11 cellular contexts compared by ENCODE assay signal in the genomic region with DNA sequence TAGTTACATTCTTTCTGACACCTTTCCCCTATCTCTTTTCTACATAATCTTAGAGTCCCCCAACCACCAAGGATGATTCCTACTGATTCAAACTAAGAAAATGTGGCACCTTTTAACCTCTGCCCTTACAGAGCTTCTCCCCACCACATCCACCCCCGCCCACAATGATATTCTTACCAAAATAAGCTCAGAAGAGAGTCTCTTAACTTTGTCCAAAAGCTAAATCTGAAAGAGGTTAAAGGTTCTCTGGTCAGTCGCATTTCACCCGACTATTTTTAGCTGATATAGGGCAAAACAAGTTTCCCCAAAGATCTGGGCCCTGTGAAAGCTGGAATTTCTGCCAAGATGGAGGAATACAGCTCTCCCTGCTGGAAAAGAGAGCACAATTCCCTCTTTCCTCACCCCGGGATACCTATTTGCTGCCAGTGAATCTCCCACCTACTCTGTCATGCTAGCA.
A peak's percentile ranks its signal among the peaks of the same experiment; 100 is the strongest.
DNase-seq lines count a peak whose midpoint lies in the region; ATAC-seq and TF ChIP-seq lines count a peak whose summit lies in the region.
"Had no signal": no experiment of that assay in that cellular context is flagged by ENCODE, and none has a peak within 500 bp of the region (broad histone marks: within the 10 kb centered on the region; RNA-seq: fewer than 3 reads in every experiment).

No MANE protein-coding gene starts in this region.

- no peaks in the 10 kb centered on the region for H3K27me3 Mint-ChIP-seq in activated T-cell treated with anti-CD3 and anti-CD28 coated beads, Interleukin-2, amount 50 U/mL, for 24 hours
- H3K27me3 Mint-ChIP-seq in activated naive CD8-positive, alpha-beta T cell treated with anti-CD3 and anti-CD28 coated beads, Interleukin-2, amount 50 U/mL, for 24 hours = peaks cover 5% of the 10 kb centered on the region

- H3K4ac ChIP-seq in neuronal stem cell (ENCODE audit: low read length) = no peak overlapping the region

- no peak overlapping the region for H2BK15ac ChIP-seq in neuronal stem cell (ENCODE audit: low read length)

- no peak overlapping the region for H3K23ac ChIP-seq in neuronal stem cell (ENCODE audit: low read depth, low read length, poor library complexity)

- intact Hi-C loops in right lobe of liver (cut with DNase I) = no loop called here

- H2BK120ac ChIP-seq in neuronal stem cell (ENCODE audit: low read depth, low read length) = no peak overlapping the region

- H2BK5ac ChIP-seq in neuronal stem cell (ENCODE audit: low read length) = no peak overlapping the region

- DNase-seq in activated T-cell treated with anti-CD3 and anti-CD28 coated beads, Interleukin-2, amount 50 U/mL, for 24 hours = no peak
- no peak for DNase-seq in activated T-cell treated with anti-CD3 and anti-CD28 coated beads, Interleukin-2, amount 50 U/mL, for 1 hour
- peak; percentile 39 for DNase-seq in activated naive CD8-positive, alpha-beta T cell treated with anti-CD3 and anti-CD28 coated beads, Interleukin-2, amount 50 U/mL, for 24 hours
- DNase-seq in right lobe of liver (peak in 1 of 3 donors; percentile 43), neuronal stem cell (ENCODE audit: low spot score) (no peak)
- DNase-seq: BE2C, MG63, SIG-M5 had no signal

- no peak overlapping the region for H3K4me2 ChIP-seq in neuronal stem cell (ENCODE audit: insufficient read depth, low read length, poor library complexity, severe bottlenecking)

- H3K27ac Mint-ChIP-seq in activated T-cell treated with anti-CD3 and anti-CD28 coated beads, Interleukin-2, amount 50 U/mL, for 24 hours = peak overlapping the region; percentile 80
- H3K27ac Mint-ChIP-seq in activated naive CD8-positive, alpha-beta T cell treated with anti-CD3 and anti-CD28 coated beads, Interleukin-2, amount 50 U/mL, for 24 hours = peak overlapping the region; percentile 69

- TF ChIP-seq CTCF in right lobe of liver (IDR thresholded peaks at IDR 0.05) = no peak

- H3K14ac ChIP-seq in neuronal stem cell (ENCODE audit: low read length) = no peak overlapping the region

- no peak overlapping the region for H4K8ac ChIP-seq in neuronal stem cell (ENCODE audit: low read depth, low read length)

- H3K4me3 Mint-ChIP-seq in activated T-cell treated with anti-CD3 and anti-CD28 coated beads, Interleukin-2, amount 50 U/mL, for 24 hours = peak overlapping the region; percentile 44
- H3K4me3 Mint-ChIP-seq in activated naive CD8-positive, alpha-beta T cell treated with anti-CD3 and anti-CD28 coated beads, Interleukin-2, amount 50 U/mL, for 24 hours = peak overlapping the region; percentile 47

- H3K4me1 ChIP-seq in right lobe of liver (peaks cover 0 to 32% (median 11%) of the 10 kb centered on the region in 4 donors), stomach smooth muscle (ENCODE audit: control insufficient read depth, insufficient read depth, low read length) (peaks cover 69% of the 10 kb centered on the region), neuronal stem cell (ENCODE audit: control insufficient read depth in 2 of 2, insufficient read depth in 1 of 2, low read depth in 1 of 2, low read length in 2 of 2) (peaks cover 9 to 14% of the 10 kb centered on the region in 2 donors)
- H3K4me1 ChIP-seq: BE2C had no signal

- no peak overlapping the region for H2AFZ ChIP-seq in neuronal stem cell (ENCODE audit: low read length)

- H3K9ac ChIP-seq in stomach smooth muscle (ENCODE audit: low read length in 2 of 2) = peak overlapping the region; percentile 21 to 35
- H3K9ac ChIP-seq in neuronal stem cell (ENCODE audit: low read depth, low read length, poor library complexity) = no peak overlapping the region

- H3K36me3 ChIP-seq in right lobe of liver (no peaks in the 10 kb centered on the region), stomach smooth muscle (ENCODE audit: control insufficient read depth in 2 of 2, insufficient read depth in 2 of 2, low read length in 2 of 2) (no peaks in the 10 kb centered on the region), neuronal stem cell (replicated peaks in 1 of 2; ENCODE audit: control insufficient read depth in 2 of 2, insufficient read depth in 2 of 2, low read length in 2 of 2) (no peaks in the 10 kb centered on the region)
- H3K36me3 ChIP-seq: BE2C, MG63 had no signal

- ATAC-seq in activated naive CD8-positive, alpha-beta T cell treated with anti-CD3 and anti-CD28 coated beads, Interleukin-2, amount 50 U/mL, for 24 hours = peak; percentile 82
- ATAC-seq in right lobe of liver (peak in 3 of 4 donors; percentile 40 to 46 (median 43)), GM21360 (IDR thresholded peaks at IDR 0.05; ENCODE audit: unreplicated experiment) (no peak), HG02759 (IDR thresholded peaks at IDR 0.05; ENCODE audit: unreplicated experiment) (no peak)

- peaks cover 60% of the 10 kb centered on the region for H3K4me1 Mint-ChIP-seq in activated T-cell treated with anti-CD3 and anti-CD28 coated beads, Interleukin-2, amount 50 U/mL, for 24 hours (ENCODE audit: low read depth)
- H3K4me1 Mint-ChIP-seq in activated naive CD8-positive, alpha-beta T cell treated with anti-CD3 and anti-CD28 coated beads, Interleukin-2, amount 50 U/mL, for 24 hours = peaks cover 59% of the 10 kb centered on the region

- H3K27ac ChIP-seq in right lobe of liver = peak overlapping the region; percentile 7 to 74 (median 47)
- H3K27ac ChIP-seq in stomach smooth muscle (ENCODE audit: low read length) = peak overlapping the region; percentile 79
- no peak overlapping the region for H3K27ac ChIP-seq in neuronal stem cell (replicated peaks; ENCODE audit: low read length)

- WGBS in right lobe of liver (ENCODE audit: insufficient coverage, low coverage, low lambda C conversion rate, missing lambda C conversion rate) = 18% methylated on average over 4 of the region's 4 CpGs
- no CpG with 5 or more reads among the region's 4 CpGs for WGBS in neuronal stem cell (ENCODE audit: extremely low coverage in 2 of 2, insufficient read length in 2 of 2, insufficient replicate concordance in 1 of 2), 2 donors

- no peaks in the 10 kb centered on the region for H3K27me3 ChIP-seq in right lobe of liver
- H3K27me3 ChIP-seq in stomach smooth muscle (ENCODE audit: control insufficient read depth in 1 of 2, insufficient read depth in 2 of 2, low read length in 2 of 2) = no peaks in the 10 kb centered on the region
- H3K27me3 ChIP-seq in neuronal stem cell (ENCODE audit: control insufficient read depth in 3 of 3, insufficient read depth in 3 of 3, low read depth in 1 of 3, low read length in 3 of 3) = no peaks in the 10 kb centered on the region
- H3K27me3 ChIP-seq: BE2C, MG63 had no signal

- H3K36me3 Mint-ChIP-seq in activated T-cell treated with anti-CD3 and anti-CD28 coated beads, Interleukin-2, amount 50 U/mL, for 24 hours (ENCODE audit: low read depth) = no peaks in the 10 kb centered on the region
- H3K36me3 Mint-ChIP-seq in activated naive CD8-positive, alpha-beta T cell treated with anti-CD3 and anti-CD28 coated beads, Interleukin-2, amount 50 U/mL, for 24 hours (ENCODE audit: low read depth) = no peaks in the 10 kb centered on the region

- H3K79me1 ChIP-seq in neuronal stem cell (ENCODE audit: low read depth, low read length) = no peaks in the 10 kb centered on the region

- no peak overlapping the region for H2BK12ac ChIP-seq in neuronal stem cell (ENCODE audit: low read length)

- H3K4me3 ChIP-seq in right lobe of liver (no peak overlapping the region), stomach smooth muscle (ENCODE audit: low read length in 2 of 2) (peak overlapping the region; percentile 11 to 22), neuronal stem cell (ENCODE audit: low read length in 2 of 2) (no peak overlapping the region)
- H3K4me3 ChIP-seq: MG63 had no signal

- H3K9me3 ChIP-seq in right lobe of liver (no peaks in the 10 kb centered on the region), stomach smooth muscle (ENCODE audit: control insufficient read depth in 2 of 2, low read length in 2 of 2) (no peaks in the 10 kb centered on the region), neuronal stem cell (replicated peaks in 1 of 2; ENCODE audit: control insufficient read depth in 2 of 2, insufficient read depth in 1 of 2, low read depth in 1 of 2, low read length in 2 of 2) (peaks cover 1 to 10% of the 10 kb centered on the region in 2 donors)
- H3K9me3 ChIP-seq: BE2C, MG63 had no signal

- peaks cover 7% of the 10 kb centered on the region for H3K9me3 Mint-ChIP-seq in activated T-cell treated with anti-CD3 and anti-CD28 coated beads, Interleukin-2, amount 50 U/mL, for 24 hours
- H3K9me3 Mint-ChIP-seq in activated naive CD8-positive, alpha-beta T cell treated with anti-CD3 and anti-CD28 coated beads, Interleukin-2, amount 50 U/mL, for 24 hours = peaks cover 4% of the 10 kb centered on the region

- TF ChIP-seq POLR2A in right lobe of liver (IDR thresholded peaks at IDR 0.05) = no peak

- H2AK5ac ChIP-seq in neuronal stem cell (ENCODE audit: low read depth, low read length) = no peak overlapping the region

- H4K91ac ChIP-seq in neuronal stem cell (ENCODE audit: low read depth, low read length, poor library complexity) = no peak overlapping the region

- no peak overlapping the region for H3K18ac ChIP-seq in neuronal stem cell (ENCODE audit: low read length)

Comparison
In these comparisons a context has a peak if more than half of its experiments do, and no peak if none do; other contexts are left out.
1. ATAC-seq: peak in activated naive CD8-positive, alpha-beta T cell treated with anti-CD3 and anti-CD28 coated beads, Interleukin-2, amount 50 U/mL, for 24 hours (single experiment) and right lobe of liver (3 of 4); none in GM21360 (single experiment) and HG02759 (single experiment).
2. H3K4me3 ChIP-seq: peak in stomach smooth muscle (2 of 2); none in right lobe of liver (0 of 3) and neuronal stem cell (0 of 2).